In genomic region chr1:65407875-65408274, GRCh38 we compare ENCODE assay signal across 24 cellular contexts. TPM values are rescaled to one million over a fixed set of nuclear protein-coding genes. Genes with fewer than 3 reads are reported as not detected.
A peak's percentile ranks its signal among the peaks of the same experiment; 100 is the strongest.
DNase-seq lines count a peak whose midpoint lies in the region; ATAC-seq and TF ChIP-seq lines count a peak whose summit lies in the region.
"Had no signal": no experiment of that assay in that cellular context is flagged by ENCODE, and none has a peak within 500 bp of the region (broad histone marks: within the 10 kb centered on the region; RNA-seq: fewer than 3 reads in every experiment).

No MANE protein-coding gene starts in this region.

- H3K4me1 ChIP-seq in mucosa of descending colon (ENCODE audit: low read depth), result no peaks in the 10 kb centered on the region
- H3K4me1 ChIP-seq in SK-N-SH (ENCODE audit: control insufficient read depth in 1 of 2, insufficient read depth in 2 of 2, low read depth in 1 of 2, low read length in 1 of 2), result no peaks in the 10 kb centered on the region

- no peaks in the 10 kb centered on the region for H3K9me3 Mint-ChIP-seq in activated naive CD4-positive, alpha-beta T cell treated with anti-CD3 and anti-CD28 coated beads, Interleukin-2, amount 50 U/mL, for 72 hours
- H3K9me3 Mint-ChIP-seq: CD4-positive, alpha-beta T cell had no signal

- WGBS in lower leg skin, 2 donors, result 94 to 95% methylated on average over 2 of the region's 2 CpGs
- WGBS in SK-N-SH (ENCODE audit: low lambda C conversion rate), result 69% methylated on average over 2 of the region's 2 CpGs

- no peak overlapping the region for H3K27ac ChIP-seq in SK-N-SH (ENCODE audit: low read depth in 2 of 2, low read length in 1 of 2)
- H3K27ac ChIP-seq: A549; BLaER1 treated with 17β-estradiol and CSF1 and Interleukin-3, amounts not matched to agents 10 nM and 100 nM; RWPE1 had no signal

- TF ChIP-seq RAD21 in SK-N-SH (IDR thresholded peaks at IDR 0.05; ENCODE audit: low read length), result no peak

- TF ChIP-seq EP300 in SK-N-SH (IDR thresholded peaks at IDR 0.05; ENCODE audit: borderline replicate concordance in 1 of 2, low read depth in 1 of 2, low read length in 1 of 2), result no peak

- H3K36me3 Mint-ChIP-seq in activated naive CD4-positive, alpha-beta T cell treated with anti-CD3 and anti-CD28 coated beads, Interleukin-2, amount 50 U/mL, for 72 hours, result no peaks in the 10 kb centered on the region

- H3K36me3 ChIP-seq in mucosa of descending colon (ENCODE audit: low read depth) (no peaks in the 10 kb centered on the region), SK-N-SH (replicated peaks in 1 of 2; ENCODE audit: control insufficient read depth in 1 of 2, insufficient read depth in 2 of 2, low read length in 1 of 2) (peaks cover 0 to 24% of the 10 kb centered on the region in 2 experiments)
- H3K36me3 ChIP-seq: BLaER1 treated with 17β-estradiol and CSF1 and Interleukin-3, amounts not matched to agents 10 nM and 100 nM; MG63 had no signal

- H3K4me2 ChIP-seq in SK-N-SH, result no peak overlapping the region
- H3K4me2 ChIP-seq: A549; BLaER1 treated with 17β-estradiol and CSF1 and Interleukin-3, amounts not matched to agents 10 nM and 100 nM had no signal

- no peak for TF ChIP-seq CTCF in mucosa of descending colon (IDR thresholded peaks at IDR 0.05)
- no peak for TF ChIP-seq CTCF in lower leg skin (IDR thresholded peaks at IDR 0.05)
- no peak for TF ChIP-seq CTCF in SK-N-SH (IDR thresholded peaks at IDR 0.05)

- peak; percentile 20 for ATAC-seq in mucosa of descending colon
- ATAC-seq in activated naive CD4-positive, alpha-beta T cell treated with anti-CD3 and anti-CD28 coated beads, Interleukin-2, amount 50 U/mL, for 72 hours, result no peak
- ATAC-seq: A549 had no signal

- H3K27me3 ChIP-seq in SK-N-SH (ENCODE audit: insufficient read depth), result no peaks in the 10 kb centered on the region
- H3K27me3 ChIP-seq: BLaER1 treated with 17β-estradiol and CSF1 and Interleukin-3, amounts not matched to agents 10 nM and 100 nM had no signal

- no peaks in the 10 kb centered on the region for H3F3A ChIP-seq in SK-N-SH (replicated peaks; ENCODE audit: insufficient read depth)

- no peaks in the 10 kb centered on the region for H3K79me2 ChIP-seq in SK-N-SH (ENCODE audit: insufficient read depth)

- H3K9me2 ChIP-seq in SK-N-SH, result no peaks in the 10 kb centered on the region

- H3K4me3 ChIP-seq in mucosa of descending colon (no peak overlapping the region), lower leg skin (ENCODE audit: low read depth, poor library complexity, severe bottlenecking) (no peak overlapping the region), SK-N-SH (ENCODE audit: low read depth in 2 of 2, low read length in 1 of 2) (no peak overlapping the region)
- H3K4me3 ChIP-seq: A549; BLaER1 treated with 17β-estradiol and CSF1 and Interleukin-3, amounts not matched to agents 10 nM and 100 nM; MG63 had no signal

- DNase-seq in HuH-7 (ENCODE audit: low spot score), result peak; percentile 5
- peak; percentile 80 for DNase-seq in kidney glomerular epithelial cell (lab: John Stamatoyannopoulos, UW)
- no peak for DNase-seq in mucosa of descending colon
- no peak for DNase-seq in activated naive CD4-positive, alpha-beta T cell treated with anti-CD3 and anti-CD28 coated beads, Interleukin-2, amount 50 U/mL, for 72 hours (ENCODE audit: low spot score in 2 of 2)
- no peak for DNase-seq in lower leg skin (ENCODE audit: low spot score in 2 of 2)
- no peak for DNase-seq in NCI-H2107 treated with DMSO at 0.1 percent for 48 hours (lab: John Stamatoyannopoulos, UW; ENCODE audit: unreplicated experiment)
- DNase-seq in SK-N-SH, result no peak
- DNase-seq: AML-193; CD4-positive, alpha-beta T cell; DMS 273 treated with DMSO at 0.1 percent for 48 hours; DMS79 treated with DMSO at 0.1 percent for 48 hours; GF-D8; KG1; MG63; NCI-H1105 treated with DMSO at 0.1 percent for 48 hours; NCI-H146; NCI-H1930; NCI-H2107; NCI-H2227 treated with DMSO at 0.1 percent for 48 hours; NCI-H526 treated with DMSO at 0.1 percent for 48 hours; SHP77 treated with DMSO at 0.1 percent for 48 hours had no signal

- H3K9me3 ChIP-seq in mucosa of descending colon (no peaks in the 10 kb centered on the region), SK-N-SH (no peaks in the 10 kb centered on the region)
- H3K9me3 ChIP-seq: A549; BLaER1 treated with 17β-estradiol and CSF1 and Interleukin-3, amounts not matched to agents 10 nM and 100 nM; MG63 had no signal

- no peak overlapping the region for H3K9ac ChIP-seq in SK-N-SH
- H3K9ac ChIP-seq: BLaER1 treated with 17β-estradiol and CSF1 and Interleukin-3, amounts not matched to agents 10 nM and 100 nM had no signal

- POLR2A ChIA-PET in SK-N-SH (lab: Yijun Ruan, JAX), result no interaction called here

- CTCF ChIA-PET in SK-N-SH (lab: Yijun Ruan, JAX), result no interaction called here

- H4K20me1 ChIP-seq in SK-N-SH (ENCODE audit: insufficient read depth), result no peaks in the 10 kb centered on the region
- H4K20me1 ChIP-seq: BLaER1 treated with 17β-estradiol and CSF1 and Interleukin-3, amounts not matched to agents 10 nM and 100 nM had no signal

- H2AFZ ChIP-seq in SK-N-SH (ENCODE audit: low read depth), result no peak overlapping the region

- no peak for TF ChIP-seq POLR2A in lower leg skin (IDR thresholded peaks at IDR 0.05)

- H3K27ac Mint-ChIP-seq in activated naive CD4-positive, alpha-beta T cell treated with anti-CD3 and anti-CD28 coated beads, Interleukin-2, amount 50 U/mL, for 72 hours, result no peak overlapping the region
- H3K27ac Mint-ChIP-seq: CD4-positive, alpha-beta T cell had no signal

- intact Hi-C loops in mucosa of descending colon (cut with DNase I, micrococcal nuclease) (no loop called here), lower leg skin (cut with DNase I; ENCODE audit: low total_unique reads) (no loop called here)

TF ChIP-seq in SK-N-SH, 30 proteins besides CTCF, POLR2A, EP300 and RAD21:
- no peak for TF ChIP-seq MAX (IDR thresholded peaks at IDR 0.05; ENCODE audit: low read depth)
- TF ChIP-seq SIN3A (IDR thresholded peaks at IDR 0.05; ENCODE audit: borderline replicate concordance, low read depth, low read length), result no peak
- TF ChIP-seq TEAD4 (IDR thresholded peaks at IDR 0.05; ENCODE audit: borderline replicate concordance, insufficient read depth), result no peak

RNA-seq across cellular contexts. Expression of gene LEPR, which starts 12.6 kb away (rescaled TPM):
- total RNA-seq in mucosa of descending colon, result 1 to 10 TPM; 2.6 to 7.5 (median 4.6) TPM
- total RNA-seq in activated naive CD4-positive, alpha-beta T cell treated with anti-CD3 and anti-CD28 coated beads, Interleukin-2, amount 50 U/mL, for 72 hours, result 1 to 10 TPM; 2.9 to 3.0 TPM
- 10 to 100 TPM in 3 of 4 donors, 1 to 10 TPM in 1; 5.1 to 12.9 (median 11.0) TPM for total RNA-seq in lower leg skin
- polyA plus RNA-seq in SK-N-SH (2012; rRNA removed), result 2.3 and 3.2 TPM in 2 replicates
- polyA plus RNA-seq in SK-N-SH (2012; cell fraction: cytosol; rRNA removed), result 4.3 and 5.1 TPM in 2 replicates
- 1.4 and 3.0 TPM in 2 replicates for polyA plus RNA-seq in SK-N-SH (2012; cell fraction: nucleus; rRNA removed)

RNA-seq across cellular contexts. Expression of gene LEPROT, which starts 12.6 kb away (rescaled TPM):
- total RNA-seq in mucosa of descending colon (10 to 100 TPM; 56.4 to 74.8 (median 56.6) TPM), lower leg skin (10 to 100 TPM; 28.5 to 49.2 (median 32.3) TPM)
- 10 to 100 TPM in 1 of 2 donors, 1 to 10 TPM in 1; 8.7 to 19.2 TPM for total RNA-seq in activated naive CD4-positive, alpha-beta T cell treated with anti-CD3 and anti-CD28 coated beads, Interleukin-2, amount 50 U/mL, for 72 hours
- polyA plus RNA-seq in SK-N-SH (2012; rRNA removed), result 38.9 and 69.3 TPM in 2 replicates
- 54.9 and 57.5 TPM in 2 replicates for polyA plus RNA-seq in SK-N-SH (2012; cell fraction: cytosol; rRNA removed)
- polyA plus RNA-seq in SK-N-SH (2012; cell fraction: nucleus; rRNA removed), result 19.8 and 51.3 TPM in 2 replicates

Comparison
In these comparisons a context has a peak if more than half of its experiments do, and no peak if none do; other contexts are left out.
1. DNase-seq: peak in HuH-7 (single experiment) and kidney glomerular epithelial cell (single experiment); none in mucosa of descending colon (0 of 3), activated naive CD4-positive, alpha-beta T cell treated with anti-CD3 and anti-CD28 coated beads, Interleukin-2, amount 50 U/mL, for 72 hours (0 of 2), lower leg skin (0 of 2), NCI-H2107 treated with DMSO at 0.1 percent for 48 hours (single experiment) and SK-N-SH (single experiment).